Comparison of ENCODE assay signal across 8 cellular contexts in the genomic region with DNA sequence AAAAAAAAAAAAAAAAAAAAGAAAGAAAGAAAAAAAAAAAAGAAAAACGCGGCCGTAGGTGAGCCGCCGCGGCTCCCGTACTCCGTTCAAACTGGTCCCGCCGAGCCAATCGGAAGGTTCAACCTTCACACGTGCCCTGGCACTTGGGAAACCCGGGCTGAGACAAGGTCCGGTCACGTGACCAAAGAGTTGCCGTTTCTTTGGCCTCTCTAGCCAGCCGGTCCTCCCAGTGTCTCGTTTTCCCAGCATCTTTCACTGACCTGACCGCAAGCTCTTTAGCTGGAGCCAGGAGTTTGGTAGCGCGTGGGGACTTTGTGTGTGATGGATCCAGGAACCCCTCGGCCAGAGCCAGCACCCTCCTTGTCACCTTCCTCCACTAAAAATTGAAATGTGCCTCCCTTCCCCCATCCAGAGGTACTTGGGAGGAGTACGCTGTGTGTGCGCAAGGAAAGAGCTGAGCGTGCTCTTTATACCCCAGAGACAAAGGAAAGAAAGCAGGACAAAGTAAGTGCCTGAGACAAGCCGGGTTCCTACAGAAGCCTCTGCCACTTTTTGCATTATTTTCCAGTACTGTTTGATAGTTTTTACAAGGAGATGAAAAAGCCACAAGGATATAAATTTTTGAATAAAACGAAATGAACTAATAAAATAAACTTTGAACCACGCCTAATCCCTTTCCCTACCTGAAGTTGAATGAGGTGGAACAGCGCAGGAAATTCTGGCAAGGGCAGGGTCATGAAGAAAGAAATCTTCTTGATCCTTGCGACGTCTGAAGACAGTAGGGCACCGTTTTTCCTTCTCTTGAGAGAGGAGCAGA. TPM values are rescaled to one million over a fixed set of nuclear protein-coding genes. Genes with fewer than 3 reads are reported as not detected.
DNase-seq lines count a peak whose midpoint lies in the region; ATAC-seq and TF ChIP-seq lines count a peak whose summit lies in the region.

No MANE protein-coding gene starts in this region.

- peak overlapping the region; percentile 72 for H3K4me3 ChIP-seq in colonic mucosa

- ATAC-seq in GM19324 (IDR thresholded peaks at IDR 0.05; ENCODE audit: low FRiP score, unreplicated experiment) (peak; percentile 93), HG03460 (IDR thresholded peaks at IDR 0.05; ENCODE audit: unreplicated experiment) (peak; percentile 80), left colon (peak; percentile 90)

- H3K36me3 ChIP-seq in colonic mucosa, result no peaks in the 10 kb centered on the region

- no peaks in the 10 kb centered on the region for H3K4me1 ChIP-seq in colonic mucosa

- H3K27ac ChIP-seq in colonic mucosa, result peak overlapping the region; percentile 82

- H3K27me3 ChIP-seq in colonic mucosa, result no peaks in the 10 kb centered on the region

- peak overlapping the region; percentile 93 for H3K27ac Mint-ChIP-seq in activated CD4-positive, alpha-beta T cell treated with anti-CD3 and anti-CD28 coated beads, Interleukin-2, amount 10 ng/mL, durations not matched to agents 24 days and 14 days

- H3K27me3 Mint-ChIP-seq in activated CD4-positive, alpha-beta T cell treated with anti-CD3 and anti-CD28 coated beads, Interleukin-2, amount 10 ng/mL, durations not matched to agents 24 days and 14 days, result no peaks in the 10 kb centered on the region

- peaks cover 33% of the 10 kb centered on the region for H3K4me1 Mint-ChIP-seq in activated CD4-positive, alpha-beta T cell treated with anti-CD3 and anti-CD28 coated beads, Interleukin-2, amount 10 ng/mL, durations not matched to agents 24 days and 14 days

- H3K9ac ChIP-seq in colonic mucosa (ENCODE audit: low read depth in 2 of 2, low read length in 2 of 2), result peak overlapping the region; percentile 53 to 90

- no peaks in the 10 kb centered on the region for H3K9me3 Mint-ChIP-seq in activated CD4-positive, alpha-beta T cell treated with anti-CD3 and anti-CD28 coated beads, Interleukin-2, amount 10 ng/mL, durations not matched to agents 24 days and 14 days

- H3K36me3 Mint-ChIP-seq in activated CD4-positive, alpha-beta T cell treated with anti-CD3 and anti-CD28 coated beads, Interleukin-2, amount 10 ng/mL, durations not matched to agents 24 days and 14 days (ENCODE audit: low read depth), result peaks cover 49% of the 10 kb centered on the region

- no peak for TF ChIP-seq CTCF in colonic mucosa (IDR thresholded peaks at IDR 0.05)

- intact Hi-C loops in activated CD4-positive, alpha-beta T cell treated with anti-CD3 and anti-CD28 coated beads, Interleukin-2, amount 10 ng/mL, durations not matched to agents 24 days and 14 days (cut with micrococcal nuclease), result loop anchor here (1.0 to 5.0 kb wide), 3 partner anchors 11 to 70 kb away; partner anchors contain the start of genes DHPS and JUNB
- intact Hi-C loops in colonic mucosa (cut with DNase I) (loop anchor here (5.0 kb wide), 1 partner anchor 35 kb away; no protein-coding TSS in a partner anchor), left colon (cut with DNase I, micrococcal nuclease) (no loop called here)

- H3K9me3 ChIP-seq in colonic mucosa, result no peaks in the 10 kb centered on the region

- peak overlapping the region; percentile 95 for H3K4me3 Mint-ChIP-seq in activated CD4-positive, alpha-beta T cell treated with anti-CD3 and anti-CD28 coated beads, Interleukin-2, amount 10 ng/mL, durations not matched to agents 24 days and 14 days

- DNase-seq in Ammon's horn (ENCODE audit: low spot score), result peak; percentile 98
- DNase-seq in NCI-H526 (lab: John Stamatoyannopoulos, UW), result peak; percentile 97 to 98
- peak; percentile 98 for DNase-seq in activated CD4-positive, alpha-beta T cell treated with anti-CD3 and anti-CD28 coated beads, Interleukin-2, amount 10 ng/mL, durations not matched to agents 24 days and 14 days
- peak; percentile 98 for DNase-seq in colonic mucosa
- DNase-seq in left colon, result peak; percentile 96 to 99
- DNase-seq in stimulated activated CD4-positive, alpha-beta T cell treated with anti-CD3 and anti-CD28 coated beads, Interleukin-1b, Interleukin-23, amount 100 ng/mL, for 4 hours (ENCODE audit: low read depth in 2 of 2), result peak; percentile 79 to 85

RNA-seq across cellular contexts. Expression of gene TNPO2, which starts 1.0 kb away (rescaled TPM):
- 153 and 163 TPM in 2 replicates for total RNA-seq in activated CD4-positive, alpha-beta T cell treated with anti-CD3 and anti-CD28 coated beads, Interleukin-2, amount 10 ng/mL, durations not matched to agents 24 days and 14 days
- total RNA-seq in colonic mucosa, result 10 to 100 TPM; 46.7 to 65.5 TPM
- 10 to 100 TPM; 39.5 to 74.0 TPM for total RNA-seq in left colon

RNA-seq across cellular contexts. Expression of gene TRIR, which starts 11.7 kb away (rescaled TPM):
- total RNA-seq in activated CD4-positive, alpha-beta T cell treated with anti-CD3 and anti-CD28 coated beads, Interleukin-2, amount 10 ng/mL, durations not matched to agents 24 days and 14 days, result 216 and 218 TPM in 2 replicates
- total RNA-seq in colonic mucosa (100 to 1,000 TPM; 130 to 217 TPM), left colon (100 to 1,000 TPM; 144 to 162 TPM)

RNA-seq across cellular contexts. Expression of gene GET3, which starts 14.5 kb away (rescaled TPM):
- total RNA-seq in activated CD4-positive, alpha-beta T cell treated with anti-CD3 and anti-CD28 coated beads, Interleukin-2, amount 10 ng/mL, durations not matched to agents 24 days and 14 days, result 64.6 and 67.3 TPM in 2 replicates
- total RNA-seq in colonic mucosa, result 10 to 100 TPM; 53.6 to 77.2 TPM
- 10 to 100 TPM; 50.1 to 56.5 TPM for total RNA-seq in left colon

RNA-seq across cellular contexts. Expression of gene FBXW9, which starts 26.3 kb away (rescaled TPM):
- total RNA-seq in activated CD4-positive, alpha-beta T cell treated with anti-CD3 and anti-CD28 coated beads, Interleukin-2, amount 10 ng/mL, durations not matched to agents 24 days and 14 days, result 12.4 and 12.9 TPM in 2 replicates
- total RNA-seq in colonic mucosa (10 to 100 TPM in 1 of 2 donors, 1 to 10 TPM in 1; 6.5 to 10.3 TPM), left colon (1 to 10 TPM; 6.2 to 7.0 TPM)

RNA-seq across cellular contexts. Expression of gene BEST2, which starts 28.8 kb away (rescaled TPM):
- total RNA-seq in activated CD4-positive, alpha-beta T cell treated with anti-CD3 and anti-CD28 coated beads, Interleukin-2, amount 10 ng/mL, durations not matched to agents 24 days and 14 days, result not detected in 2 replicates
- 10 to 100 TPM; 12.1 to 22.6 TPM for total RNA-seq in colonic mucosa
- 100 to 1,000 TPM; 139 to 207 TPM for total RNA-seq in left colon

Comparison
In these comparisons a context has a peak if more than half of its experiments do, and no peak if none do; other contexts are left out.
1. Peak in every context shown above with its lines: DNase-seq, ATAC-seq, H3K4me3 ChIP-seq and H3K27ac ChIP-seq.
2. intact Hi-C loops: an anchor here in activated CD4-positive, alpha-beta T cell treated with anti-CD3 and anti-CD28 coated beads, Interleukin-2, amount 10 ng/mL, durations not matched to agents 24 days and 14 days (1.0 to 5.0 kb wide) and colonic mucosa (5.0 kb wide); none called in left colon.